8 cellular contexts compared by ENCODE assay signal in the genomic region with DNA sequence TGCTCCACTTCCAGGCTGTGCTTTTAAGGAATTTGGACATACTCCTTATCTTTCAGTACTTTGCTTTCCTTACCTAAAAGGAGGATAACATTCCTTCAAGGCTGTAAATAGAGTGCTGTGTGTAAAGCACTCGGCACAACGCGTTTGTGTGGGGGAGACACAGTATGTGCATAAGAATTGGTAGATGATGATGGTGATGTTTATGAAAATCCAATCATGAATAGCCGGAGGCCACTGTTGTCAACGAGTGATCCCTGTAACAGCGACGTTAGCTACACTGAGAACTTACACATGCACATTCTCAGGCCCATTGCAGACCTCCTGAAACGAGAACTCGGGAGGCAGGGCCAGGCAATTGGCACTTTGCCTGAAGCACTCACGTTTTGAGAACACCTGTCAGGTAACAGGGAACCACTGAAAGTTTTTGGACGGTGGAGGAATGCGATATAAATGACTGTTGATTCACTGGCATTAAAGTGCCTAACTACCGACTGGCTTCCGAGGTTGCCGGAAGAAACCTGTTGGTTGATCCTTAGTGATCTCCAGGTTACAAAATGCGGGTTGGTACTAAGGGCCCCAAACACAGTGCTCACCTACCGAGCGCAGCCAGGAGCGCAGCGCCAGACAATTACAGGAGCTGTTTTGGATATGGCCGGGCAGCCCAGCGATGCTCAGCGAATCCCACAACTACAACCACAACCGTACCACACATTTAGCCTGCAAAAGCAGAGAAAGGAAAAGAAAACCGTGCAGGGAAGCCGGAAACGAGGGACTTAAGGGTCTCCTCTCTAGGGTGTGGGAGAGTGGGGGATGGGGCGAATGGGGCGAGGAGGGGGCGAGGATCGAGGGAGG. TPM values are rescaled to one million over a fixed set of nuclear protein-coding genes. Genes with fewer than 3 reads are reported as not detected.
DNase-seq lines count a peak whose midpoint lies in the region; ATAC-seq and TF ChIP-seq lines count a peak whose summit lies in the region.

No MANE protein-coding gene starts in this region.

- no peaks in the 10 kb centered on the region for H3K9me3 ChIP-seq in body of pancreas

- ATAC-seq in body of pancreas (peak; percentile 27), GM19397 (IDR thresholded peaks at IDR 0.05; ENCODE audit: unreplicated experiment) (no peak)
- ATAC-seq in stimulated activated naive B cell treated with anti-CD40 and anti-IgM and Interleukin-4, amounts not matched to agents 10 μg/mL and 1 μg/mL and 100 μg/mL, for 72 hours (replicated peaks) = peak; percentile 17 to 24

- TF ChIP-seq CTCF in body of pancreas (IDR thresholded peaks at IDR 0.05) = no peak

- intact Hi-C loops in body of pancreas (cut with DNase I) = no loop called here

- WGBS in body of pancreas, 2 donors = 5 to 6% methylated on average over 27 to 31 of the region's 31 CpGs

- peaks cover 16 to 29% of the 10 kb centered on the region in 2 donors for H3K4me1 Mint-ChIP-seq in stimulated activated naive B cell treated with anti-CD40 and anti-IgM and Interleukin-4, amounts not matched to agents 10 μg/mL and 1 μg/mL and 100 μg/mL, for 72 hours

- H3K27ac Mint-ChIP-seq in stimulated activated naive B cell treated with anti-CD40 and anti-IgM and Interleukin-4, amounts not matched to agents 10 μg/mL and 1 μg/mL and 100 μg/mL, for 72 hours = peak overlapping the region; percentile 96

- peak overlapping the region; percentile 91 to 96 for H3K4me3 Mint-ChIP-seq in stimulated activated naive B cell treated with anti-CD40 and anti-IgM and Interleukin-4, amounts not matched to agents 10 μg/mL and 1 μg/mL and 100 μg/mL, for 72 hours

- no peak for TF ChIP-seq POLR2A in body of pancreas (IDR thresholded peaks at IDR 0.05)

- H3K36me3 ChIP-seq in body of pancreas (replicated peaks in 1 of 2; ENCODE audit: insufficient read depth in 1 of 2, low read depth in 2 of 2) = no peaks in the 10 kb centered on the region

- peaks cover 34% of the 10 kb centered on the region for H3K4me1 ChIP-seq in body of pancreas

- H3K27ac ChIP-seq in body of pancreas = peak overlapping the region; percentile 25 to 86 (median 78)

- DNase-seq in DMS53 (lab: John Stamatoyannopoulos, UW) = peak; percentile 88
- DNase-seq in NCI-H1105 treated with DMSO at 0.1 percent for 48 hours (lab: John Stamatoyannopoulos, UW) = peak; percentile 66
- peak; percentile 52 to 64 (median 62) for DNase-seq in body of pancreas
- DNase-seq in islet precursor cell = peak; percentile 60
- DNase-seq in stimulated activated naive B cell treated with anti-CD40 and anti-IgM and Interleukin-4, amounts not matched to agents 10 μg/mL and 1 μg/mL and 100 μg/mL, for 72 hours = no peak
- no peak for DNase-seq in NCI-H1694 treated with DMSO at 0.1 percent for 48 hours (lab: John Stamatoyannopoulos, UW)
- no peak for DNase-seq in AG08395 (ENCODE audit: low spot score)

- no peaks in the 10 kb centered on the region for H3K27me3 ChIP-seq in body of pancreas

- H3K27me3 Mint-ChIP-seq in stimulated activated naive B cell treated with anti-CD40 and anti-IgM and Interleukin-4, amounts not matched to agents 10 μg/mL and 1 μg/mL and 100 μg/mL, for 72 hours = no peaks in the 10 kb centered on the region

- H3K36me3 Mint-ChIP-seq in stimulated activated naive B cell treated with anti-CD40 and anti-IgM and Interleukin-4, amounts not matched to agents 10 μg/mL and 1 μg/mL and 100 μg/mL, for 72 hours = peaks cover 5 to 9% of the 10 kb centered on the region in 2 donors

- H3K4me3 ChIP-seq in body of pancreas = peak overlapping the region; percentile 38 to 43

- H3K9me3 Mint-ChIP-seq in stimulated activated naive B cell treated with anti-CD40 and anti-IgM and Interleukin-4, amounts not matched to agents 10 μg/mL and 1 μg/mL and 100 μg/mL, for 72 hours = peaks cover 0 to 1% of the 10 kb centered on the region in 2 donors

RNA-seq across cellular contexts. Expression of gene MAP4K4, which starts 1.0 kb away (rescaled TPM):
- 10 to 100 TPM; 22.1 to 25.1 TPM for total RNA-seq in body of pancreas

Comparison
In these comparisons a context has a peak if more than half of its experiments do, and no peak if none do; other contexts are left out.
1. DNase-seq: peak in DMS53 (single experiment), NCI-H1105 treated with DMSO at 0.1 percent for 48 hours (single experiment), body of pancreas (4 of 4) and islet precursor cell (single experiment); none in stimulated activated naive B cell treated with anti-CD40 and anti-IgM and Interleukin-4, amounts not matched to agents 10 μg/mL and 1 μg/mL and 100 μg/mL, for 72 hours (single experiment), NCI-H1694 treated with DMSO at 0.1 percent for 48 hours (single experiment) and AG08395 (single experiment).